20 cellular contexts compared by ENCODE assay signal in genomic region chr17:15351487-15351840, GRCh38. TPM values are rescaled to one million over a fixed set of nuclear protein-coding genes. Genes with fewer than 3 reads are reported as not detected.
A peak's percentile ranks its signal among the peaks of the same experiment; 100 is the strongest.
DNase-seq lines count a peak whose midpoint lies in the region; ATAC-seq, FAIRE-seq and TF ChIP-seq lines count a peak whose summit lies in the region.
"Had no signal": no experiment of that assay in that cellular context is flagged by ENCODE, and none has a peak within 500 bp of the region (broad histone marks: within the 10 kb centered on the region; RNA-seq: fewer than 3 reads in every experiment).

No MANE protein-coding gene starts in this region.

- no peaks in the 10 kb centered on the region for H3K9me3 ChIP-seq in SK-N-SH
- no peaks in the 10 kb centered on the region for H3K9me3 ChIP-seq in right atrium auricular region
- no peaks in the 10 kb centered on the region for H3K9me3 ChIP-seq in psoas muscle

- peak overlapping the region; percentile 65 for H3K4me2 ChIP-seq in SK-N-SH

- no peaks in the 10 kb centered on the region for H4K20me1 ChIP-seq in SK-N-SH (ENCODE audit: insufficient read depth)

- CTCF ChIA-PET in SK-N-SH (lab: Yijun Ruan, JAX), result interaction anchor here (1.2 to 1.4 kb wide), 2 partner anchors 91 to 151 kb away, joined by 4 to 5 read pairs; no protein-coding TSS in a partner anchor

- peak overlapping the region in 1 of 2 experiments; percentile 10; a peak in 1 of 4 replicates for H3K4me3 ChIP-seq in SK-N-SH (ENCODE audit: low read depth in 2 of 2, low read length in 1 of 2)
- H3K4me3 ChIP-seq in right atrium auricular region, result no peak overlapping the region
- H3K4me3 ChIP-seq in psoas muscle, result no peak overlapping the region
- H3K4me3 ChIP-seq in urinary bladder (ENCODE audit: low read depth, low read length), result no peak overlapping the region

- H3K9me3 Mint-ChIP-seq in activated T-helper 1 cell treated with anti-CD3 and anti-CD28 coated beads, Interleukin-12 subunit alpha, Interleukin-12 subunit beta, Interleukin-2, Interleukin-4 antibody, amounts not matched to agents 30 ng/mL and 10 ng/mL and 1 ng/mL, durations not matched to agents 14 hours and 24 hours and 36 hours, result no peaks in the 10 kb centered on the region
- H3K9me3 Mint-ChIP-seq: activated B cell treated with CpG ODN at 0.5 μM for 24 hours; activated naive CD8-positive, alpha-beta T cell treated with anti-CD3 and anti-CD28 coated beads, Interleukin-2, amount 50 U/mL, for 24 hours; central memory CD8-positive, alpha-beta T cell; nephron had no signal

- H3K36me3 Mint-ChIP-seq in activated T-helper 1 cell treated with anti-CD3 and anti-CD28 coated beads, Interleukin-12 subunit alpha, Interleukin-12 subunit beta, Interleukin-2, Interleukin-4 antibody, amounts not matched to agents 30 ng/mL and 10 ng/mL and 1 ng/mL, durations not matched to agents 14 hours and 24 hours and 36 hours (ENCODE audit: low read depth), result no peaks in the 10 kb centered on the region

- DNase-seq in SK-N-SH (no peak), right atrium auricular region (ENCODE audit: low spot score) (no peak), psoas muscle (no peak), urothelium cell line (ENCODE audit: low spot score) (no peak), hippocampal formation (lab: John Stamatoyannopoulos, UW) (no peak)
- DNase-seq in activated T-helper 1 cell treated with anti-CD3 and anti-CD28 coated beads, Interleukin-12 subunit alpha, Interleukin-12 subunit beta, Interleukin-2, Interleukin-4 antibody, amounts not matched to agents 30 ng/mL and 10 ng/mL and 1 ng/mL, durations not matched to agents 14 hours and 24 hours and 36 hours (ENCODE audit: low spot score), result no peak
- DNase-seq: activated B cell treated with CpG ODN at 0.5 μM for 24 hours; activated naive CD8-positive, alpha-beta T cell treated with anti-CD3 and anti-CD28 coated beads, Interleukin-2, amount 50 U/mL, for 24 hours; endodermal cell; MM.1S; NCI-H1694 treated with DMSO at 0.1 percent for 48 hours; SHP77; stimulated activated CD4-positive, alpha-beta T cell treated with anti-CD3 and anti-CD28 coated beads, Interleukin-1b, Interleukin-23, amount 100 ng/mL, for 48 hours; T-helper 17 cell had no signal

- peak overlapping the region; percentile 27 to 70; a peak in 3 of 4 replicates for H3K27ac ChIP-seq in SK-N-SH (ENCODE audit: low read depth in 2 of 2, low read length in 1 of 2)
- peak overlapping the region; percentile 11 to 23 for H3K27ac ChIP-seq in right atrium auricular region
- H3K27ac ChIP-seq in psoas muscle, result peak overlapping the region; percentile 49
- H3K27ac ChIP-seq in urinary bladder (ENCODE audit: low read depth), result peak overlapping the region; percentile 56

- H3K27me3 ChIP-seq in SK-N-SH (ENCODE audit: insufficient read depth) (no peaks in the 10 kb centered on the region), right atrium auricular region (no peaks in the 10 kb centered on the region), psoas muscle (ENCODE audit: insufficient read depth in 3 of 3, low read length in 2 of 3) (no peaks in the 10 kb centered on the region)

- TF ChIP-seq RAD21 in SK-N-SH (IDR thresholded peaks at IDR 0.05; ENCODE audit: low read length), result no peak

- no peaks in the 10 kb centered on the region for H3K79me2 ChIP-seq in SK-N-SH (ENCODE audit: insufficient read depth)

- H3K36me3 ChIP-seq in SK-N-SH (replicated peaks in 1 of 2; ENCODE audit: control insufficient read depth in 1 of 2, insufficient read depth in 2 of 2, low read length in 1 of 2) (no peaks in the 10 kb centered on the region), right atrium auricular region (no peaks in the 10 kb centered on the region), psoas muscle (ENCODE audit: insufficient read depth in 1 of 2, low read depth in 1 of 2) (no peaks in the 10 kb centered on the region), urinary bladder (ENCODE audit: insufficient read depth) (no peaks in the 10 kb centered on the region)

- intact Hi-C loops in psoas muscle (cut with DNase I), result no loop called here
- intact Hi-C loops in activated T-helper 1 cell treated with anti-CD3 and anti-CD28 coated beads, Interleukin-12 subunit alpha, Interleukin-12 subunit beta, Interleukin-2, Interleukin-4 antibody, amounts not matched to agents 30 ng/mL and 10 ng/mL and 1 ng/mL, durations not matched to agents 14 hours and 24 hours and 36 hours (cut with micrococcal nuclease), result no loop called here

- H3K4me3 Mint-ChIP-seq in activated T-helper 1 cell treated with anti-CD3 and anti-CD28 coated beads, Interleukin-12 subunit alpha, Interleukin-12 subunit beta, Interleukin-2, Interleukin-4 antibody, amounts not matched to agents 30 ng/mL and 10 ng/mL and 1 ng/mL, durations not matched to agents 14 hours and 24 hours and 36 hours, result no peak overlapping the region
- H3K4me3 Mint-ChIP-seq: activated B cell treated with CpG ODN at 0.5 μM for 24 hours; activated naive CD8-positive, alpha-beta T cell treated with anti-CD3 and anti-CD28 coated beads, Interleukin-2, amount 50 U/mL, for 24 hours; central memory CD8-positive, alpha-beta T cell; endodermal cell; nephron; T-helper 17 cell had no signal

- no peak for TF ChIP-seq CTCF in SK-N-SH (IDR thresholded peaks at IDR 0.05)
- no peak for TF ChIP-seq CTCF in right atrium auricular region (IDR thresholded peaks at IDR 0.05)
- TF ChIP-seq CTCF in psoas muscle (IDR thresholded peaks at IDR 0.05), result no peak

- H3K4me1 ChIP-seq in SK-N-SH (ENCODE audit: control insufficient read depth in 1 of 2, insufficient read depth in 2 of 2, low read depth in 1 of 2, low read length in 1 of 2), result peaks cover 5 to 11% of the 10 kb centered on the region in 2 experiments; a peak in 3 of 4 replicates
- H3K4me1 ChIP-seq in right atrium auricular region, result peaks cover 0 to 9% of the 10 kb centered on the region in 2 donors
- H3K4me1 ChIP-seq in psoas muscle, result peaks cover 19% of the 10 kb centered on the region
- no peaks in the 10 kb centered on the region for H3K4me1 ChIP-seq in urinary bladder (ENCODE audit: insufficient read depth)

- POLR2A ChIA-PET in SK-N-SH (lab: Yijun Ruan, JAX), result no interaction called here

- H3K4me1 Mint-ChIP-seq in activated T-helper 1 cell treated with anti-CD3 and anti-CD28 coated beads, Interleukin-12 subunit alpha, Interleukin-12 subunit beta, Interleukin-2, Interleukin-4 antibody, amounts not matched to agents 30 ng/mL and 10 ng/mL and 1 ng/mL, durations not matched to agents 14 hours and 24 hours and 36 hours (ENCODE audit: low read depth), result no peaks in the 10 kb centered on the region
- H3K4me1 Mint-ChIP-seq: activated B cell treated with CpG ODN at 0.5 μM for 24 hours; activated naive CD8-positive, alpha-beta T cell treated with anti-CD3 and anti-CD28 coated beads, Interleukin-2, amount 50 U/mL, for 24 hours; central memory CD8-positive, alpha-beta T cell; T-helper 17 cell had no signal

- H3K9me2 ChIP-seq in SK-N-SH, result no peaks in the 10 kb centered on the region

- H3F3A ChIP-seq in SK-N-SH (replicated peaks; ENCODE audit: insufficient read depth), result no peaks in the 10 kb centered on the region

- H3K27ac Mint-ChIP-seq in activated T-helper 1 cell treated with anti-CD3 and anti-CD28 coated beads, Interleukin-12 subunit alpha, Interleukin-12 subunit beta, Interleukin-2, Interleukin-4 antibody, amounts not matched to agents 30 ng/mL and 10 ng/mL and 1 ng/mL, durations not matched to agents 14 hours and 24 hours and 36 hours, result no peak overlapping the region
- H3K27ac Mint-ChIP-seq: activated B cell treated with CpG ODN at 0.5 μM for 24 hours; activated naive CD8-positive, alpha-beta T cell treated with anti-CD3 and anti-CD28 coated beads, Interleukin-2, amount 50 U/mL, for 24 hours; endodermal cell; T-helper 17 cell had no signal

- no peak overlapping the region for H3K9ac ChIP-seq in SK-N-SH

- no peak overlapping the region for H2AFZ ChIP-seq in SK-N-SH (ENCODE audit: low read depth)

- no peak for TF ChIP-seq EP300 in SK-N-SH (IDR thresholded peaks at IDR 0.05; ENCODE audit: borderline replicate concordance in 1 of 2, low read depth in 1 of 2, low read length in 1 of 2)

- no peak for FAIRE-seq in urothelium cell line (lab: Jason Lieb, UNC)
- FAIRE-seq: D721Med had no signal

- 73% methylated on average over 4 of the region's 4 CpGs for WGBS in SK-N-SH (ENCODE audit: low lambda C conversion rate)
- 48 to 72% (median 56%) methylated on average over 4 of the region's 4 CpGs for WGBS in psoas muscle, 3 donors
- 25% methylated on average over 4 of the region's 4 CpGs for WGBS in urinary bladder

- peak in 3 of 4 donors; percentile 6 to 35 (median 26) for ATAC-seq in psoas muscle
- ATAC-seq: activated naive CD8-positive, alpha-beta T cell treated with anti-CD3 and anti-CD28 coated beads, Interleukin-2, amount 50 U/mL, for 24 hours; T-helper 17 cell had no signal

- no peaks in the 10 kb centered on the region for H3K27me3 Mint-ChIP-seq in activated T-helper 1 cell treated with anti-CD3 and anti-CD28 coated beads, Interleukin-12 subunit alpha, Interleukin-12 subunit beta, Interleukin-2, Interleukin-4 antibody, amounts not matched to agents 30 ng/mL and 10 ng/mL and 1 ng/mL, durations not matched to agents 14 hours and 24 hours and 36 hours (ENCODE audit: insufficient read depth)

TF ChIP-seq in SK-N-SH, 30 proteins besides CTCF, POLR2A, EP300 and RAD21 (continues in another document):
- TF ChIP-seq FOXM1 (IDR thresholded peaks at IDR 0.05; ENCODE audit: low read depth) (no peak), MAX (IDR thresholded peaks at IDR 0.05; ENCODE audit: low read depth) (no peak), GABPA (IDR thresholded peaks at IDR 0.05; ENCODE audit: low read depth) (no peak), TCF12 (IDR thresholded peaks at IDR 0.05) (no peak), FOXJ3 (CRISPR knock-in tag; IDR thresholded peaks at IDR 0.05) (no peak), GATA2 (CRISPR knock-in tag; IDR thresholded peaks at IDR 0.05) (no peak), POLR2AphosphoS5 (IDR thresholded peaks at IDR 0.05; ENCODE audit: low read depth, low read length) (no peak), SIN3A (IDR thresholded peaks at IDR 0.05; ENCODE audit: borderline replicate concordance, low read depth, low read length) (no peak), SMC3 (IDR thresholded peaks at IDR 0.05; ENCODE audit: low read depth, low read length) (no peak), YY1 (IDR thresholded peaks at IDR 0.05; ENCODE audit: low read depth) (no peak)

RNA-seq across cellular contexts. Expression of gene TEKT3, which starts 10.1 kb away (rescaled TPM):
- polyA plus RNA-seq in SK-N-SH (2012; rRNA removed) (0.21 and 0.62 TPM in 2 replicates), psoas muscle (under 1 TPM in 2 of 3 donors, not detected in 1; 0.05 to 0.13 TPM), urinary bladder (1.0 TPM)
- polyA plus RNA-seq in SK-N-SH (2012; cell fraction: cytosol; rRNA removed), result 0.03 and 0.14 TPM in 2 replicates
- polyA plus RNA-seq in SK-N-SH (2012; cell fraction: nucleus; rRNA removed), result 0.66 and 1.1 TPM in 2 replicates
- total RNA-seq in right atrium auricular region (not detected), psoas muscle (under 1 TPM in 2 of 4 donors, not detected in 2; 0.64 to 0.97 TPM), urinary bladder (1.1 TPM)
- total RNA-seq in activated T-helper 1 cell treated with anti-CD3 and anti-CD28 coated beads, Interleukin-12 subunit alpha, Interleukin-12 subunit beta, Interleukin-2, Interleukin-4 antibody, amounts not matched to agents 30 ng/mL and 10 ng/mL and 1 ng/mL, durations not matched to agents 14 hours and 24 hours and 36 hours, result not detected in 2 replicates
- total RNA-seq: activated B cell treated with CpG ODN at 0.5 μM for 24 hours, fibroblast of villous mesenchyme, T-helper 17 cell had no signal
- polyA plus RNA-seq: liver had no signal
